1 cellular context compared by ENCODE assay signal in genomic region chr10:13774303-13774893, GRCh38.
TF ChIP-seq lines count a peak whose summit lies in the region.

No MANE protein-coding gene starts in this region.

TF ChIP-seq in SK-N-SH, 30 proteins besides CTCF, POLR2A, EP300 and RAD21 (continued from another document):
- TF ChIP-seq PBX3 (IDR thresholded peaks at IDR 0.05) (no peak), RXRA (IDR thresholded peaks at IDR 0.05; ENCODE audit: borderline replicate concordance, low read depth) (no peak), IRF3 (IDR thresholded peaks at IDR 0.05; ENCODE audit: low read depth, low read length) (no peak), JUND (IDR thresholded peaks at IDR 0.05) (no peak), EZH2phosphoT487 (IDR thresholded peaks at IDR 0.05; ENCODE audit: borderline replicate concordance, low read depth) (no peak), TEAD4 (IDR thresholded peaks at IDR 0.05; ENCODE audit: borderline replicate concordance, insufficient read depth) (no peak), NRF1 (IDR thresholded peaks at IDR 0.05; ENCODE audit: low read depth, low read length) (no peak), MAX (IDR thresholded peaks at IDR 0.05; ENCODE audit: low read depth) (no peak)
TF ChIP-seq in SK-N-SH: peak in this region for 0.
